In the genomic region with DNA sequence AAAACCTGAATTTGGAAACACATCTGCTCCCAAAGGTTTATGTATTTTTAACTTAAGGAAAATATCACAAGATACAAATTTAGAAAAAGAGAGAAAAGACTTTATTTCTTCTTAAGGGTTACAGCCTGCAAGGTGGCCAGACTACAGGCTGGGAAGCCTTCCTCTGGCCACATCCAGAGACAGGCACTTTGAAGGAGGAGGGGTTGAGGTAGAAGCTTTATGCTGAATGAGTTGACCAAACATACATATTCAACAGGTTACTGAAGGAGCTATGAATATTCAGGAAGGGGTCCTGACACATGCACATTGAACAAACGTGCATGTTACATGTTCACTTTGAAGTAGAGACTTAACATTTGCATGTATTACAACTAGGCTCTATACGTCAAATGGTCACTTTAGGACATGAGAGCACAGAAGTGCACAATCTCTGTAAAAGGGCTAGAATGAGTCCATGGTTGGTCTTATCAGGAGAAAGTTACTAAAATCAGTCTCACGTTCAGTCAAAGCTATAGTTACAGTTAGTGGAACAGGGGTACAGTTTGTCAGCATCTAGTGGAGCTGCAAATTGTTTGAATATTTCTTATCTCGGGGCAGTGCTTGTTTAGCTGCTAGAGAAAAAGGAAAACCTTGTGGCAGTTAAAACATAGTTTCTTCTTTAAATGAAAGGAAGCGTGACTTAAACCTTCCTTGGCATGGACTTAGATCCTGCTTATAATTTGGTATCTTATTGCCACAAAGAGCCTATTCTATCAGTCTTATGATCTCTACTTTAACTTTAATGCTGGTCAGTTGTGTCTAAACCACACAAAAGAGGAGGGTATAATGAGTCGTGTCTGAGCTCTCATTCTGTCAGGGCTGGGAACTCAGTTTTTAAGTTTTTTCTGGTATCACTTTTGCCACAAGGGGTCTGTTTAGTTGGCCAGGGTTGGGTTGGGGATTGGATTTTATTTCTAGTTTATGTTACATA, we compare ENCODE assay signal across 1 cellular context.
TF ChIP-seq lines count a peak whose summit lies in the region.

No MANE protein-coding gene starts in this region.

TF ChIP-seq in endothelial cell of umbilical vein, 7 proteins besides CTCF, POLR2A, EP300 and RAD21:
- TF ChIP-seq FOS (IDR thresholded peaks at IDR 0.05; ENCODE audit: borderline replicate concordance, insufficient read depth, low read length) (no peak), EZH2 (IDR thresholded peaks at IDR 0.05; ENCODE audit: borderline replicate concordance, low read depth, low read length, severe bottlenecking) (no peak), MYC (IDR thresholded peaks at IDR 0.05; ENCODE audit: low read depth, low read length) (no peak), POLR2AphosphoS5 (IDR thresholded peaks at IDR 0.05; ENCODE audit: insufficient read depth, low read depth, low read length) (no peak), GATA2 (IDR thresholded peaks at IDR 0.05; ENCODE audit: insufficient read depth, insufficient read length, low read depth, low read length) (no peak), JUN (IDR thresholded peaks at IDR 0.05; ENCODE audit: borderline replicate concordance, insufficient read depth, insufficient read length, low read depth) (no peak)
- TF ChIP-seq, protein P1, sequence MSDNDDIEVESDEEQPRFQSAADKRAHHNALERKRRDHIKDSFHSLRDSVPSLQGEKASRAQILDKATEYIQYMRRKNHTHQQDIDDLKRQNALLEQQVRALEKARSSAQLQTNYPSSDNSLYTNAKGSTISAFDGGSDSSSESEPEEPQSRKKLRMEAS (IDR thresholded peaks at IDR 0.05; ENCODE audit: insufficient read depth, insufficient read length): no peak
TF ChIP-seq in endothelial cell of umbilical vein: peak in this region for 0.
